ENCODE assay signal across 18 cellular contexts in the genomic region with DNA sequence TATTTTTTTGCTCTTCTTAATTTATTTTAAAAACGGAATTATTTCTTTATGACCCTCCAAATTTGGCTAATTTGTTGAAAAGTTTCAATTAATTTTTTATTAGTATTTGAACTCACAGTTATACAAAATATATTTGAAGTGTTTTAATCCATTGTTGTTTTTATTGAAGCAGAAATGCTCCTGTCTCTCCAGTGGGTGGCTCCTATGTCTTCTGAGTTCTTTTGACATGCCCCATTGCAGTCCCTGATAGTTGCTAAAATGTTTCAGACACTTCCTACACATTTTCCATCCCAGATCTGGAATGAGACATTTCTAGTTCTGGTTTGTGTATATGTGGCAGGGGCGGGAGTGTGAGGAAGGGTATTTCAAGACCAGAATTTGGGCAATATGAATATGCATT.
DNase-seq lines count a peak whose midpoint lies in the region; ATAC-seq and TF ChIP-seq lines count a peak whose summit lies in the region.
"Had no signal": no experiment of that assay in that cellular context is flagged by ENCODE, and none has a peak within 500 bp of the region (broad histone marks: within the 10 kb centered on the region; RNA-seq: fewer than 3 reads in every experiment).

No MANE protein-coding gene starts in this region.

- no peak for TF ChIP-seq EP300 in gastroesophageal sphincter (IDR thresholded peaks at IDR 0.05)

- TF ChIP-seq CTCF in VCaP (conservative IDR thresholded peaks at IDR 0.05) (peak; percentile 26; the same call in 1 of the 2 replicates), gastroesophageal sphincter (IDR thresholded peaks at IDR 0.05) (no peak)

- no peak for TF ChIP-seq POLR2A in gastroesophageal sphincter (IDR thresholded peaks at IDR 0.05)

- H3K4me1 ChIP-seq in gastroesophageal sphincter, result no peaks in the 10 kb centered on the region
- H3K4me1 ChIP-seq: vagina had no signal

- DNase-seq in SIG-M5 treated with dmso at 0.1 percent for 504 hours (lab: John Stamatoyannopoulos, UW; ENCODE audit: unreplicated experiment) (peak; percentile 31), SIG-M5 (lab: John Stamatoyannopoulos, UW) (no peak), NCI-H1092 (lab: John Stamatoyannopoulos, UW) (peak; percentile 15), pulmonary artery endothelial cell (ENCODE audit: low read depth, low spot score) (peak; percentile 1), germinal center (ENCODE audit: low spot score) (no peak), pons (ENCODE audit: low spot score) (no peak)
- DNase-seq: activated CD8-positive, alpha-beta memory T cell treated with anti-CD3 and anti-CD28 coated beads, Interleukin-2, amount 10 ng/mL, durations not matched to agents 7 days and 5 days; activated naive CD4-positive, alpha-beta T cell treated with anti-CD3 and anti-CD28 coated beads for 36 hours; brain microvascular endothelial cell; effector memory CD8-positive, alpha-beta T cell; naive B cell; stimulated activated CD4-positive, alpha-beta T cell treated with anti-CD3 and anti-CD28 coated beads, Interleukin-4, amount 100 ng/mL, for 24 hours; WERI-Rb-1 had no signal

- no peaks in the 10 kb centered on the region for H3K36me3 ChIP-seq in gastroesophageal sphincter
- H3K36me3 ChIP-seq: brain microvascular endothelial cell, vagina, WERI-Rb-1 had no signal

- H3K27ac ChIP-seq in VCaP, result no peak overlapping the region
- no peak overlapping the region for H3K27ac ChIP-seq in gastroesophageal sphincter
- H3K27ac ChIP-seq: brain microvascular endothelial cell, vagina, WERI-Rb-1 had no signal

- H3K9me3 ChIP-seq in gastroesophageal sphincter, result no peaks in the 10 kb centered on the region
- H3K9me3 ChIP-seq: vagina had no signal

- H3K27me3 ChIP-seq in gastroesophageal sphincter, result no peaks in the 10 kb centered on the region
- H3K27me3 ChIP-seq: brain microvascular endothelial cell, vagina had no signal

- WGBS in gastroesophageal sphincter (ENCODE audit: low coverage in 1 of 2), 2 donors, result 83 to 84% methylated on average over 2 of the region's 2 CpGs

- H3K4me3 ChIP-seq in gastroesophageal sphincter, result no peak overlapping the region
- H3K4me3 ChIP-seq: vagina had no signal

- no peak for ATAC-seq in gastroesophageal sphincter
- ATAC-seq: activated CD8-positive, alpha-beta memory T cell treated with anti-CD3 and anti-CD28 coated beads, Interleukin-2, amount 10 ng/mL, durations not matched to agents 7 days and 5 days; effector memory CD8-positive, alpha-beta T cell; sciatic nerve; stimulated activated memory B cell treated with anti-CD40 and anti-IgM and Interleukin-4, amounts not matched to agents 10 μg/mL and 1 μg/mL and 100 μg/mL, for 72 hours had no signal

Comparison
In these comparisons a context has a peak if more than half of its experiments do, and no peak if none do; other contexts are left out.
1. DNase-seq: peak in SIG-M5 treated with dmso at 0.1 percent for 504 hours (single experiment), NCI-H1092 (single experiment) and pulmonary artery endothelial cell (single experiment); none in SIG-M5 (single experiment), germinal center (single experiment) and pons (single experiment).